24 cellular contexts compared by ENCODE assay signal in the genomic region with DNA sequence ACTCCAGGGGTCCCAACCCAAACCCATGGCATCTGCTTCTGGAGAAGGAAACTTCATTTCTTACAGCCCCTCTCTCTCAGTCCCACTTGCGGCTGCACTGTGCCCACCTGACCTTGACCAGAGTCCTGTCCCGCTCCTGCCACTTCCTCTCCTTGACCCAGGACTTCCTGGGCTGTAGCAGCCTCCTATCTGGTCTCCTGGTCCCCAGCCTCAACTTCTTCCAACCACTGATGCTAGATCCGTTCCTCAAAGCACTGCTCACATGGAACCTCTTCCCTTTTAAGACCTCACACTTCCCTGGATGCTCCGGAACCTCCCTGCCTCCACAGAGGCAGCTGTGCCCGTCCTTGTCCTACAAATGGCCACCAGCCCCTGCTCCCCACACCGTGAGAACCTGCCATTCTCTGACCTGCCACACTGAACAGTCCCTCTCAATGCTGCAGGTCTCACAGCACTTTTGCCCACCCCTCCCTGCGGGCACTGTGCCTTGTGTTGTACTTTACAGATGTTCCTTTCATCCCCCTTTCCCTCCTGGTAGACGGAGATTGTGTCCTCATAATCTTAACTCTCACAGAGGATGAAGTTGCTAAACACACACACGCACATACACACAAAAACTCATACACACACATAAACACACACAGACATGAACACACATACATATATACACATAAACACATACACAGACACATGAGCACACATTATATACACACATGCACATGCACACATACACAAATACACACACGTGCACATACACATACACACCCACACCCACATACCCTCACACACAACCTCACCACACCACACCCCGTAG.
"Had no signal": no experiment of that assay in that cellular context is flagged by ENCODE, and none has a peak within 500 bp of the region (broad histone marks: within the 10 kb centered on the region; RNA-seq: fewer than 3 reads in every experiment).

No MANE protein-coding gene starts in this region.

- ATAC-seq: activated CD8-positive, alpha-beta memory T cell treated with anti-CD3 and anti-CD28 coated beads, Interleukin-2, amount 10 ng/mL, durations not matched to agents 7 days and 5 days; activated CD8-positive, alpha-beta T cell treated with anti-CD3 and anti-CD28 coated beads, Interleukin-2, amount 10 ng/mL, durations not matched to agents 7 days and 5 days; left lobe of liver; lower lobe of right lung; mucosa of descending colon; natural killer cell treated with Interleukin-12 subunit alpha and Interleukin-12 subunit beta and Interleukin-15 and Interleukin-18, amount 100 ng/mL, for 72 hours; T-cell had no signal

- DNase-seq: activated B cell treated with CpG ODN at 0.5 μM for 24 hours; activated CD4-positive, alpha-beta T cell treated with anti-CD3 and anti-CD28 coated beads, Interleukin-2, amount 50 U/mL, for 1 hour; activated CD8-positive, alpha-beta memory T cell treated with anti-CD3 and anti-CD28 coated beads, Interleukin-2, amount 10 ng/mL, durations not matched to agents 7 days and 5 days; activated CD8-positive, alpha-beta T cell treated with anti-CD3 and anti-CD28 coated beads, Interleukin-2, amount 10 ng/mL, durations not matched to agents 7 days and 5 days; activated T-cell treated with anti-CD3 and anti-CD28 coated beads, Interleukin-2, amount 50 U/mL, for 48 hours; anterior cingulate cortex; cerebellar nuclear complex; colonic mucosa; dorsolateral prefrontal cortex; effector memory CD4-positive, alpha-beta T cell; heart left ventricle; kidney glomerular epithelial cell; lower lobe of right lung; mesenchymal stem cell; mucosa of descending colon; ovary; stimulated activated CD4-positive, alpha-beta T cell treated with anti-CD3 and anti-CD28 coated beads, Interleukin-2, amount 100 ng/mL, for 48 hours; stimulated activated naive CD4-positive, alpha-beta T cell treated with Interleukin-2 at 50 U/mL for 16 hours; T-cell; testis; transverse colon had no signal

- H3K36me3 ChIP-seq: colonic mucosa, heart left ventricle, lower lobe of right lung, ovary, transverse colon had no signal

- H3K27me3 ChIP-seq: colonic mucosa, heart left ventricle, ovary, testis, transverse colon had no signal

- FAIRE-seq: urothelium cell line had no signal

- H3K4me3 ChIP-seq: colonic mucosa, dorsolateral prefrontal cortex, heart left ventricle, lower lobe of right lung, mucosa of descending colon, ovary, testis, transverse colon had no signal

- H3K9me3 ChIP-seq: colonic mucosa, heart left ventricle, lower lobe of right lung, mucosa of descending colon, ovary, testis, transverse colon had no signal

- H3K27ac ChIP-seq: colonic mucosa, dorsolateral prefrontal cortex, lower lobe of right lung, ovary, transverse colon had no signal

- H3K4me1 ChIP-seq: colonic mucosa had no signal
